ENCODE assay signal across 9 cellular contexts in genomic region chr18:46324556-46324955, GRCh38.
DNase-seq lines count a peak whose midpoint lies in the region; ATAC-seq and TF ChIP-seq lines count a peak whose summit lies in the region.
"Had no signal": no experiment of that assay in that cellular context is flagged by ENCODE, and none has a peak within 500 bp of the region (broad histone marks: within the 10 kb centered on the region; RNA-seq: fewer than 3 reads in every experiment).

No MANE protein-coding gene starts in this region.

- no peak overlapping the region for H3K4me3 Mint-ChIP-seq in naive thymus-derived CD4-positive, alpha-beta T cell

- CTCF ChIA-PET in mammary epithelial cell (lab: Charles Lee; ENCODE audit: low non-redundant PET) = interaction anchor here (0.7 kb wide), 1 partner anchor 87 kb away, joined by 4 read pairs; no protein-coding TSS in a partner anchor
- CTCF ChIA-PET in naive thymus-derived CD4-positive, alpha-beta T cell (lab: Charles Lee) = no interaction called here

- H3K9me3 Mint-ChIP-seq in naive thymus-derived CD4-positive, alpha-beta T cell = peaks cover 0 to 1% (median 0%) of the 10 kb centered on the region in 11 donors

- BruUV-seq in mammary epithelial cell (replicated peaks; lab: Mats Ljungman, UMichigan) = no TSS peak

- no peaks in the 10 kb centered on the region for H3K9me3 ChIP-seq in mammary epithelial cell (replicated peaks; ENCODE audit: insufficient read depth, low read length)
- H3K9me3 ChIP-seq in naive thymus-derived CD4-positive, alpha-beta T cell (ENCODE audit: control insufficient read depth in 2 of 3, low read length in 3 of 3) = no peaks in the 10 kb centered on the region

- ATAC-seq in naive thymus-derived CD4-positive, alpha-beta T cell = peak; percentile 79
- no peak for ATAC-seq in GM21423 (IDR thresholded peaks at IDR 0.05; ENCODE audit: unreplicated experiment)

- no peaks in the 10 kb centered on the region for H4K20me1 ChIP-seq in mammary epithelial cell (ENCODE audit: insufficient read depth, low read length)

- dilution Hi-C loops in mammary epithelial cell (cut with HindIII; ENCODE audit: low sequenced_read_pairs) = no loop called here

- 71% methylated on average over 1 of the region's 1 CpG for WGBS in mammary epithelial cell (ENCODE audit: low coverage, missing lambda C conversion rate)

- DNase-seq in NCI-H510A treated with DMSO at 0.1 percent for 48 hours (lab: John Stamatoyannopoulos, UW) = peak; percentile 74
- DNase-seq in NCI-H510A (lab: John Stamatoyannopoulos, UW) = no peak
- DNase-seq in NCI-H2227 treated with DMSO at 0.1 percent for 48 hours (lab: John Stamatoyannopoulos, UW) = peak; percentile 20
- peak; percentile 69 for DNase-seq in mammary epithelial cell
- DNase-seq in naive thymus-derived CD4-positive, alpha-beta T cell = no peak
- no peak for DNase-seq in activated CD8-positive, alpha-beta memory T cell treated with anti-CD3 and anti-CD28 coated beads, Interleukin-2, amount 50 U/mL, for 48 hours
- DNase-seq in NCI-H526 treated with DMSO at 0.1 percent for 48 hours (lab: John Stamatoyannopoulos, UW) = no peak

- H3K27me3 Mint-ChIP-seq in naive thymus-derived CD4-positive, alpha-beta T cell = peaks cover under 1 to 14% (median 1%) of the 10 kb centered on the region in 5 donors

- H3K4me2 ChIP-seq in mammary epithelial cell (ENCODE audit: insufficient read depth, low read depth, low read length) = peak overlapping the region; percentile 21

- no peak overlapping the region for H3K9ac ChIP-seq in mammary epithelial cell (ENCODE audit: insufficient read depth, low read length)

- H3K36me3 ChIP-seq in mammary epithelial cell (ENCODE audit: insufficient read depth, low read length) = no peaks in the 10 kb centered on the region
- no peaks in the 10 kb centered on the region for H3K36me3 ChIP-seq in naive thymus-derived CD4-positive, alpha-beta T cell (ENCODE audit: control insufficient read depth in 2 of 3, insufficient read depth in 3 of 3, low read length in 3 of 3)

- peak overlapping the region; percentile 8 for H3K27ac ChIP-seq in mammary epithelial cell (ENCODE audit: insufficient read depth, low read depth, low read length)
- no peak overlapping the region for H3K27ac ChIP-seq in naive thymus-derived CD4-positive, alpha-beta T cell (ENCODE audit: low read depth, low read length)
- H3K27ac ChIP-seq: C4-2B had no signal

- H3K36me3 Mint-ChIP-seq in naive thymus-derived CD4-positive, alpha-beta T cell = no peaks in the 10 kb centered on the region

- no peak for TF ChIP-seq CTCF in mammary epithelial cell (conservative IDR thresholded peaks at IDR 0.05 in 1 of 2, IDR thresholded peaks at IDR 0.05 in 1 of 2; ENCODE audit: extremely low read depth in 1 of 2, insufficient read depth in 1 of 2, low read depth in 1 of 2, low read length in 2 of 2)

- no peaks in the 10 kb centered on the region for H3K79me2 ChIP-seq in mammary epithelial cell (ENCODE audit: insufficient read depth, low read length)

- H3K4me1 Mint-ChIP-seq in naive thymus-derived CD4-positive, alpha-beta T cell = peaks cover 0 to 8% (median 0%) of the 10 kb centered on the region in 7 donors

- no peak overlapping the region for H3K4me3 ChIP-seq in mammary epithelial cell (replicated peaks in 1 of 3; ENCODE audit: insufficient read depth in 1 of 3, low read depth in 2 of 3, low read length in 3 of 3)
- no peak overlapping the region for H3K4me3 ChIP-seq in naive thymus-derived CD4-positive, alpha-beta T cell (ENCODE audit: low read length)

- H2AFZ ChIP-seq in mammary epithelial cell (ENCODE audit: low read depth, low read length) = peak overlapping the region; percentile 76

- H3K4me1 ChIP-seq in mammary epithelial cell (ENCODE audit: insufficient read depth, low read length) = peaks cover 48% of the 10 kb centered on the region
- peaks cover 0 to 2% of the 10 kb centered on the region in 2 donors for H3K4me1 ChIP-seq in naive thymus-derived CD4-positive, alpha-beta T cell (ENCODE audit: control insufficient read depth in 2 of 2, insufficient read depth in 2 of 2, low read length in 2 of 2)

- in situ Hi-C loops in mammary epithelial cell (cut with MboI; ENCODE audit: low sequenced_read_pairs in 2 of 2) = no loop called here

- intact Hi-C loops in mammary epithelial cell (cut with micrococcal nuclease) = loop anchor here (5.0 kb wide), 1 partner anchor 172 kb away; no protein-coding TSS in a partner anchor
- intact Hi-C loops in naive thymus-derived CD4-positive, alpha-beta T cell (cut with micrococcal nuclease) = no loop called here

- no peaks in the 10 kb centered on the region for H3K27me3 ChIP-seq in mammary epithelial cell (ENCODE audit: insufficient read depth, low read length)
- H3K27me3 ChIP-seq in naive thymus-derived CD4-positive, alpha-beta T cell (ENCODE audit: control insufficient read depth in 2 of 2, insufficient read depth in 2 of 2, low read length in 2 of 2) = no peaks in the 10 kb centered on the region

- H3K27ac Mint-ChIP-seq in naive thymus-derived CD4-positive, alpha-beta T cell = peak overlapping the region in 2 of 9 donors; percentile 4 to 31

- POLR2A ChIA-PET in naive thymus-derived CD4-positive, alpha-beta T cell (lab: Charles Lee) = no interaction called here

Comparison
In these comparisons a context has a peak if more than half of its experiments do, and no peak if none do; other contexts are left out.
1. DNase-seq: peak in NCI-H510A treated with DMSO at 0.1 percent for 48 hours (single experiment), NCI-H2227 treated with DMSO at 0.1 percent for 48 hours (single experiment) and mammary epithelial cell (single experiment); none in NCI-H510A (single experiment), naive thymus-derived CD4-positive, alpha-beta T cell (0 of 9), activated CD8-positive, alpha-beta memory T cell treated with anti-CD3 and anti-CD28 coated beads, Interleukin-2, amount 50 U/mL, for 48 hours (single experiment) and NCI-H526 treated with DMSO at 0.1 percent for 48 hours (single experiment).